ENCODE assay signal across 1 cellular context in the genomic region with DNA sequence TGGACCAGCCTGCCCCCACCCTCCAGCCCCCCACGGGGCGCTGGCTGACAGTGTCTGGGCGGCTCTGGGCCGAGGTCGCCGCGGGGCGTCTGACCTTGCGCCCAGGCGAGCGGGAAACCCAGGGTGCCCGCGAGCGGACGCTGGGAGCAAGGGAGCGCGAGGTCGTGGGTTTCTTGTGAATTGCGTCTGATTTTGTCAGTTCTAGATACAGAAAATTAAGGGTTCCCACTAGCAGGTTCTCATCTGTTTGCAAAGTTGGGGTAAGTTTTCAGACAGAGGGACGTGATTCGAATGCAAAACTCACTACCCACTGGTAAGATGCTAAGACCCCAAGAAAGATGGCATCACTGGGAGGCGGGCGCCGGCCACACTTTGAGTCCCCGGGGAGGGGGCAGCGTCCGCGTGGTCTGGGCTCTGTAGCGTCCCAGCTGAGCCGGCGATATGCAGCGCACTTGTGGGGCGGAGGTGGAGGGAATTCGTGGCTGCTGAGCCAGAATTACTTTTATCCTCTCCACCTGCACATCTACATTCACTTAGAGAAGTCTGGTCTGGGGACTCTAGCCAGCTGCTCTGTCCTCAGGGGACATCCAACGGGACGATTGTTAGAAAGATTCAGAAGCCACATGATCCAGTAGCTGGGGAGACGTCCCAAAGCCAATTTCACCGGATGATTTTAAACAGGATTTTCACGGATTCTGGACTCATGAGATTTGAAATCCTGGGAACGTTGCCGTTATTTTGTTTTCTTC.
TF ChIP-seq lines count a peak whose summit lies in the region.

No MANE protein-coding gene starts in this region.

TF ChIP-seq in WTC11, 78 proteins besides CTCF, POLR2A, EP300 and RAD21 (continued from another document):
- TF ChIP-seq, protein P1, sequence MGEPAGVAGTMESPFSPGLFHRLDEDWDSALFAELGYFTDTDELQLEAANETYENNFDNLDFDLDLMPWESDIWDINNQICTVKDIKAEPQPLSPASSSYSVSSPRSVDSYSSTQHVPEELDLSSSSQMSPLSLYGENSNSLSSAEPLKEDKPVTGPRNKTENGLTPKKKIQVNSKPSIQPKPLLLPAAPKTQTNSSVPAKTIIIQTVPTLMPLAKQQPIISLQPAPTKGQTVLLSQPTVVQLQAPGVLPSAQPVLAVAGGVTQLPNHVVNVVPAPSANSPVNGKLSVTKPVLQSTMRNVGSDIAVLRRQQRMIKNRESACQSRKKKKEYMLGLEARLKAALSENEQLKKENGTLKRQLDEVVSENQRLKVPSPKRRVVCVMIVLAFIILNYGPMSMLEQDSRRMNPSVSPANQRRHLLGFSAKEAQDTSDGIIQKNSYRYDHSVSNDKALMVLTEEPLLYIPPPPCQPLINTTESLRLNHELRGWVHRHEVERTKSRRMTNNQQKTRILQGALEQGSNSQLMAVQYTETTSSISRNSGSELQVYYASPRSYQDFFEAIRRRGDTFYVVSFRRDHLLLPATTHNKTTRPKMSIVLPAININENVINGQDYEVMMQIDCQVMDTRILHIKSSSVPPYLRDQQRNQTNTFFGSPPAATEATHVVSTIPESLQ (CRISPR knock-in tag; IDR thresholded peaks at IDR 0.05): no peak
- TF ChIP-seq KAT7 (CRISPR knock-in tag; IDR thresholded peaks at IDR 0.05; ENCODE audit: borderline replicate concordance): 0 out of 2 replicates have a peak, but pooled peaks have one; percentile 41
- no peak for TF ChIP-seq ZNF317 (CRISPR knock-in tag; IDR thresholded peaks at IDR 0.05; ENCODE audit: borderline replicate concordance, low read depth)
- TF ChIP-seq ZNF263 (CRISPR knock-in tag; IDR thresholded peaks at IDR 0.05; ENCODE audit: low read depth): no peak
- TF ChIP-seq FOXK1 (CRISPR knock-in tag; IDR thresholded peaks at IDR 0.05): no peak
- TF ChIP-seq ZNF512 (CRISPR knock-in tag; IDR thresholded peaks at IDR 0.05; ENCODE audit: borderline replicate concordance): no peak
- no peak for TF ChIP-seq NFATC4 (CRISPR knock-in tag; IDR thresholded peaks at IDR 0.05)
- TF ChIP-seq, protein P2, sequence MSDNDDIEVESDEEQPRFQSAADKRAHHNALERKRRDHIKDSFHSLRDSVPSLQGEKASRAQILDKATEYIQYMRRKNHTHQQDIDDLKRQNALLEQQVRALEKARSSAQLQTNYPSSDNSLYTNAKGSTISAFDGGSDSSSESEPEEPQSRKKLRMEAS (CRISPR knock-in tag; IDR thresholded peaks at IDR 0.05): peak; percentile 14; the same call in 1 of the 2 replicates
TF ChIP-seq in WTC11: peak in this region for 3.
